Comparison of ENCODE assay signal across 27 cellular contexts in the genomic region with DNA sequence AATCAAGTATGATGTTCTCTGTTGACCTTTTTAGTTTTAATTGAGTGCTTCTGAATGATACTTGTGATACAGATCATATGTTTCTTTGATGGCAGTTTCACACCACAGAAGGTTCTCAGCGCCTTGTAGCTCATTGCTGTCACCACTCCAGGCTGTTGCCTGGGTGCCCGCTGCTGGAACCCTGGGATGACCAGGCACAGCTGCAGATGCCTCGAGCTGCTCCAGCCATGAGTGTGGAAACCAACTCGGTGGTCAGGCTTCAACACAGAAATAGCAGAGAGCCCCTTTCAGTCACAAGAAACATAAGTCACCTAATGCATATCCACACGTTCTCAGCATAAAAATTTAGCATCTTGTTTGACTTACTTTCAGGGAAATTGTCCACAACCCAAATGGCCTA.
"Had no signal": no experiment of that assay in that cellular context is flagged by ENCODE, and none has a peak within 500 bp of the region (broad histone marks: within the 10 kb centered on the region; RNA-seq: fewer than 3 reads in every experiment).

No MANE protein-coding gene starts in this region.

- H3K9ac ChIP-seq: SK-N-SH had no signal

- H3K4me3 ChIP-seq: Peyer's patch, SJSA1 had no signal

- H3K27me3 ChIP-seq: Peyer's patch, SJSA1 had no signal

- FAIRE-seq: bronchial epithelial cell, TTC549 had no signal

- DNase-seq: activated CD4-positive, alpha-beta memory T cell treated with anti-CD3 and anti-CD28 coated beads, Interleukin-2, amount 10 ng/mL, durations not matched to agents 7 days and 5 days; activated CD4-positive, alpha-beta T cell treated with anti-CD3 and anti-CD28 coated beads for 36 hours; activated CD8-positive, alpha-beta memory T cell treated with anti-CD3 and anti-CD28 coated beads for 24 hours; activated CD8-positive, alpha-beta memory T cell treated with anti-CD3 and anti-CD28 coated beads, Interleukin-2, amount 10 ng/mL, durations not matched to agents 7 days and 5 days; activated CD8-positive, alpha-beta memory T cell treated with anti-CD3 and anti-CD28 coated beads, Interleukin-2, amount 50 U/mL, for 48 hours; activated effector memory CD4-positive, alpha-beta T cell treated with Interleukin-2 at 50 U/mL for 16 hours; activated naive CD4-positive, alpha-beta T cell treated with anti-CD3 and anti-CD28 coated beads, Interleukin-2, amount 10 ng/mL, durations not matched to agents 7 days and 5 days; activated naive CD8-positive, alpha-beta T cell treated with anti-CD3 and anti-CD28 coated beads, Interleukin-2, amount 50 U/mL, for 24 hours; activated T-cell treated with anti-CD3 and anti-CD28 coated beads, Interleukin-2, amount 50 U/mL, for 48 hours; anterior cingulate cortex; caudate nucleus; NCI-H1048; NCI-H1105 treated with DMSO at 0.1 percent for 48 hours; NCI-H1436; NCI-H1694; NCI-H1930; NCI-H345; NCI-H524 treated with DMSO at 0.1 percent for 48 hours; NK-92 treated with Interleukin-12 subunit alpha and Interleukin-12 subunit beta, amount 100 ng/mL, for 24 hours; PC-3; Peyer's patch; RPMI8226; SHP77 treated with DMSO at 0.1 percent for 48 hours; SK-N-SH had no signal

- H3K9me3 ChIP-seq: Peyer's patch, SJSA1, SK-N-SH had no signal

- H3K4me2 ChIP-seq: SK-N-SH had no signal

- H3K4me1 ChIP-seq: Peyer's patch, SJSA1 had no signal

- H3K27ac ChIP-seq: Peyer's patch, SJSA1 had no signal
